ENCODE assay signal across 8 cellular contexts in genomic region chr5:141681695-141682641, GRCh38. TPM values are rescaled to one million over a fixed set of nuclear protein-coding genes. Genes with fewer than 3 reads are reported as not detected.
A peak's percentile ranks its signal among the peaks of the same experiment; 100 is the strongest.
DNase-seq lines count a peak whose midpoint lies in the region; ATAC-seq and TF ChIP-seq lines count a peak whose summit lies in the region.

TSS of gene ARAP3 (minus strand) at chr5:141682230. CDS start at chr5:141680486, 1,744 bp downstream.

- H3K4me1 Mint-ChIP-seq in activated naive CD4-positive, alpha-beta T cell treated with anti-CD3 and anti-CD28 coated beads, Interleukin-2, amount 50 U/mL, for 24 hours, result peaks cover 24% of the 10 kb centered on the region
- peaks cover 22 to 50% of the 10 kb centered on the region in 2 donors for H3K4me1 Mint-ChIP-seq in natural killer cell

- TF ChIP-seq CTCF in Panc1 (IDR thresholded peaks at IDR 0.05) (no peak), foreskin keratinocyte (conservative IDR thresholded peaks at IDR 0.05) (no peak), natural killer cell (IDR thresholded peaks at IDR 0.05) (no peak), upper lobe of left lung (IDR thresholded peaks at IDR 0.05) (no peak)

- peak within 1 kb of the TSS; percentile 84 for H3K27ac Mint-ChIP-seq in activated naive CD4-positive, alpha-beta T cell treated with anti-CD3 and anti-CD28 coated beads, Interleukin-2, amount 50 U/mL, for 24 hours
- peak within 1 kb of the TSS; percentile 76 to 81 for H3K27ac Mint-ChIP-seq in natural killer cell

- H3K27ac ChIP-seq in Panc1 (ENCODE audit: low read length) (peak within 1 kb of the TSS; percentile 55; the same call in 1 of the 2 replicates), foreskin keratinocyte (peak within 1 kb of the TSS; percentile 58), upper lobe of left lung (peak within 1 kb of the TSS; percentile 77 to 94 (median 89))

- intact Hi-C loops in Panc1 (cut with micrococcal nuclease; ENCODE audit: unreplicated experiment) (no loop called here), natural killer cell (cut with micrococcal nuclease) (loop anchor here (5.0 kb wide), 1 partner anchor 45 kb away; the partner anchor contains the start of genes HDAC3 and RELL2)

- H3K36me3 ChIP-seq in H7 (replicated peaks; ENCODE audit: control insufficient read depth, insufficient read depth, low read length) (peaks cover 4% of the 10 kb centered on the region), Panc1 (ENCODE audit: control insufficient read depth, insufficient read depth, low read length) (no peaks in the 10 kb centered on the region), upper lobe of left lung (peaks cover 0 to 16% (median 0%) of the 10 kb centered on the region in 4 donors)

- no peaks in the 10 kb centered on the region for H3K9me3 Mint-ChIP-seq in activated naive CD4-positive, alpha-beta T cell treated with anti-CD3 and anti-CD28 coated beads, Interleukin-2, amount 50 U/mL, for 24 hours
- no peaks in the 10 kb centered on the region for H3K9me3 Mint-ChIP-seq in natural killer cell

- BruUV-seq in Panc1 (replicated peaks; lab: Mats Ljungman, UMichigan), result no TSS peak

- H3K4me1 ChIP-seq in Panc1 (ENCODE audit: control insufficient read depth, insufficient read depth, low read length) (peaks cover 8% of the 10 kb centered on the region), foreskin keratinocyte (no peaks in the 10 kb centered on the region), upper lobe of left lung (peaks cover 22 to 50% (median 43%) of the 10 kb centered on the region in 4 donors)

- in situ Hi-C loops in Panc1 (cut with HindIII; ENCODE audit: low pct_unique_long_range_greater_than_20kb, low sequenced_read_pairs), result no loop called here

- CTCF ChIA-PET in Panc1 (lab: Charles Lee), result interaction anchor here (1.1 kb wide), 1 partner anchor 17 kb away, joined by 6 read pairs; no protein-coding TSS in a partner anchor

- peak within 1 kb of the TSS; percentile 79 for H3K4me3 Mint-ChIP-seq in activated naive CD4-positive, alpha-beta T cell treated with anti-CD3 and anti-CD28 coated beads, Interleukin-2, amount 50 U/mL, for 24 hours
- H3K4me3 Mint-ChIP-seq in natural killer cell, result peak within 1 kb of the TSS; percentile 95

- H3K27me3 Mint-ChIP-seq in activated naive CD4-positive, alpha-beta T cell treated with anti-CD3 and anti-CD28 coated beads, Interleukin-2, amount 50 U/mL, for 24 hours, result no peaks in the 10 kb centered on the region
- H3K27me3 Mint-ChIP-seq in natural killer cell (ENCODE audit: low read depth in 2 of 2), result no peaks in the 10 kb centered on the region

- DNase-seq in H7, result peak; percentile 95
- peak; percentile 38 for DNase-seq in Panc1 (ENCODE audit: low read depth, low spot score)
- DNase-seq in foreskin keratinocyte, result peak in 1 of 2 donors; percentile 68
- peak; percentile 51 for DNase-seq in natural killer cell
- peak; percentile 95 to 96 for DNase-seq in upper lobe of left lung
- no peak for DNase-seq in NCI-H2171 (lab: John Stamatoyannopoulos, UW)
- DNase-seq in NCI-H1417 (lab: John Stamatoyannopoulos, UW), result no peak

- 4 to 9% methylated on average over 23 to 69 of the region's 77 CpGs for WGBS in upper lobe of left lung, 2 donors

- ATAC-seq in Panc1 (peak; percentile 93), foreskin keratinocyte (peak; percentile 91), natural killer cell (peak; percentile 74 to 83 (median 75)), upper lobe of left lung (ENCODE audit: low FRiP score in 2 of 2) (peak; percentile 90 to 95)

- TF ChIP-seq EP300 in upper lobe of left lung (IDR thresholded peaks at IDR 0.05), result no peak

- no peaks in the 10 kb centered on the region for H3K9me3 ChIP-seq in Panc1 (ENCODE audit: control insufficient read depth, insufficient read depth, low read depth, low read length)
- no peaks in the 10 kb centered on the region for H3K9me3 ChIP-seq in upper lobe of left lung

- H3K4me3 ChIP-seq in H7 (ENCODE audit: insufficient read depth, low read depth, low read length) (peak within 1 kb of the TSS; percentile 72), Panc1 (ENCODE audit: low read depth in 2 of 2, low read length in 2 of 2) (peak within 1 kb of the TSS; percentile 29 to 59), upper lobe of left lung (peak within 1 kb of the TSS; percentile 51 to 78 (median 59))

- peak in 1 of 4 donors; percentile 25 for TF ChIP-seq POLR2A in upper lobe of left lung (IDR thresholded peaks at IDR 0.05)

- H3K36me3 Mint-ChIP-seq in activated naive CD4-positive, alpha-beta T cell treated with anti-CD3 and anti-CD28 coated beads, Interleukin-2, amount 50 U/mL, for 24 hours, result no peaks in the 10 kb centered on the region
- no peaks in the 10 kb centered on the region for H3K36me3 Mint-ChIP-seq in natural killer cell

- no peaks in the 10 kb centered on the region for H3K27me3 ChIP-seq in H7 (ENCODE audit: control insufficient read depth, insufficient read depth, low read length)
- no peaks in the 10 kb centered on the region for H3K27me3 ChIP-seq in Panc1 (ENCODE audit: control insufficient read depth, insufficient read depth, low read length)
- H3K27me3 ChIP-seq in foreskin keratinocyte, result no peaks in the 10 kb centered on the region
- no peaks in the 10 kb centered on the region for H3K27me3 ChIP-seq in upper lobe of left lung

- POLR2A ChIA-PET in Panc1 (lab: Charles Lee), result interaction anchor here (0.6 kb wide), 1 partner anchor 10 kb away, joined by 4 read pairs; no protein-coding TSS in a partner anchor

RNA-seq across cellular contexts. Expression of gene ARAP3, which starts in this region (rescaled TPM):
- total RNA-seq in H7 (2014; rRNA removed; shearing (Covaris generic)), result 19.3 and 23.8 TPM in 2 replicates
- 2.5 TPM for total RNA-seq in Panc1 (2021; ENCODE audit: unreplicated experiment)
- polyA plus RNA-seq in Panc1 (2012; ENCODE audit: insufficient read length), result 3.3 TPM
- total RNA-seq in foreskin keratinocyte, result 4.8 and 7.0 TPM in 2 replicates
- 3.7 and 5.0 TPM in 2 replicates for polyA plus RNA-seq in foreskin keratinocyte
- 10 to 100 TPM; 13.9 to 25.2 (median 19.6) TPM for total RNA-seq in natural killer cell
- total RNA-seq in upper lobe of left lung, result 10 to 100 TPM; 10.1 to 43.0 (median 27.7) TPM

Comparison
In these comparisons a context has a peak if more than half of its experiments do, and no peak if none do; other contexts are left out.
1. DNase-seq: peak in H7 (single experiment), Panc1 (single experiment), natural killer cell (single experiment) and upper lobe of left lung (2 of 2); none in NCI-H2171 (single experiment) and NCI-H1417 (0 of 3).
2. Peak in every context shown above with its lines, with median percentiles within 50 percentile points of each other: H3K4me3 ChIP-seq, ATAC-seq and H3K27ac ChIP-seq.